16 cellular contexts compared by ENCODE assay signal in genomic region chr1:218661411-218661810, GRCh38.
"Had no signal": no experiment of that assay in that cellular context is flagged by ENCODE, and none has a peak within 500 bp of the region (broad histone marks: within the 10 kb centered on the region; RNA-seq: fewer than 3 reads in every experiment).

No MANE protein-coding gene starts in this region.

- H3K36me3 Mint-ChIP-seq: immature natural killer cell; natural killer cell treated with Interleukin-12 subunit alpha and Interleukin-12 subunit beta and Interleukin-15 and Interleukin-18, amount 100 ng/mL, for 72 hours had no signal

- H3K4me3 ChIP-seq: esophagus squamous epithelium, thyroid gland had no signal

- H3K9me3 Mint-ChIP-seq: activated CD4-positive, alpha-beta T cell treated with anti-CD3 and anti-CD28 coated beads, Interleukin-2, amount 10 ng/mL, durations not matched to agents 24 days and 14 days; activated CD8-positive, alpha-beta T cell treated with anti-CD3 and anti-CD28 coated beads for 36 hours; activated naive CD4-positive, alpha-beta T cell treated with anti-CD3 and anti-CD28 coated beads for 36 hours; activated T-helper 17 cell treated with anti-CD3 and anti-CD28 coated beads, Interleukin-2, amount 50 U/mL, for 72 hours had no signal

- H3K27ac ChIP-seq: esophagus squamous epithelium had no signal

- ATAC-seq: activated CD8-positive, alpha-beta T cell treated with anti-CD3 and anti-CD28 coated beads for 36 hours; activated T-helper 17 cell treated with anti-CD3 and anti-CD28 coated beads, Interleukin-2, amount 50 U/mL, for 72 hours; natural killer cell treated with Interleukin-12 subunit alpha and Interleukin-12 subunit beta and Interleukin-15 and Interleukin-18, amount 100 ng/mL, for 72 hours had no signal

- H3K9me3 ChIP-seq: esophagus squamous epithelium, thyroid gland had no signal

- H3K36me3 ChIP-seq: esophagus squamous epithelium, thyroid gland had no signal

- H3K4me1 Mint-ChIP-seq: activated CD4-positive, alpha-beta T cell treated with anti-CD3 and anti-CD28 coated beads, Interleukin-2, amount 10 ng/mL, durations not matched to agents 24 days and 14 days; activated T-helper 17 cell treated with anti-CD3 and anti-CD28 coated beads, Interleukin-2, amount 50 U/mL, for 72 hours; immature natural killer cell had no signal

- H3K4me3 Mint-ChIP-seq: activated CD4-positive, alpha-beta T cell treated with anti-CD3 and anti-CD28 coated beads, Interleukin-2, amount 10 ng/mL, durations not matched to agents 24 days and 14 days; activated CD8-positive, alpha-beta T cell treated with anti-CD3 and anti-CD28 coated beads for 36 hours; activated naive CD4-positive, alpha-beta T cell treated with anti-CD3 and anti-CD28 coated beads for 36 hours; activated T-helper 17 cell treated with anti-CD3 and anti-CD28 coated beads, Interleukin-2, amount 50 U/mL, for 72 hours; dendritic cell treated with granulocyte-macrophage colony-stimulating factor and Interleukin-4, amounts not matched to agents 40 ng/mL and 50 ng/mL, for 4 days; immature natural killer cell; natural killer cell treated with Interleukin-12 subunit alpha and Interleukin-12 subunit beta and Interleukin-15 and Interleukin-18, amount 100 ng/mL, for 72 hours had no signal

- H3K27me3 Mint-ChIP-seq: activated CD4-positive, alpha-beta T cell treated with anti-CD3 and anti-CD28 coated beads, Interleukin-2, amount 10 ng/mL, durations not matched to agents 24 days and 14 days; activated CD8-positive, alpha-beta T cell treated with anti-CD3 and anti-CD28 coated beads for 36 hours; dendritic cell treated with granulocyte-macrophage colony-stimulating factor and Interleukin-4, amounts not matched to agents 40 ng/mL and 50 ng/mL, for 4 days; natural killer cell treated with Interleukin-12 subunit alpha and Interleukin-12 subunit beta and Interleukin-15 and Interleukin-18, amount 100 ng/mL, for 72 hours had no signal

- DNase-seq: activated CD4-positive, alpha-beta T cell treated with anti-CD3 and anti-CD28 coated beads, Interleukin-2, amount 10 ng/mL, durations not matched to agents 24 days and 14 days; activated CD8-positive, alpha-beta T cell treated with anti-CD3 and anti-CD28 coated beads for 36 hours; activated naive CD4-positive, alpha-beta T cell treated with anti-CD3 and anti-CD28 coated beads for 36 hours; activated T-cell treated with anti-CD3 and anti-CD28 coated beads, Interleukin-2, amount 50 U/mL, for 1 hour; effector CD8-positive, alpha-beta T cell; esophagus squamous epithelium; immature natural killer cell; occipital lobe; retina; stimulated activated CD4-positive, alpha-beta T cell treated with anti-CD3 and anti-CD28 coated beads, Interleukin-2, amount 100 ng/mL, for 24 hours; stimulated activated naive CD4-positive, alpha-beta T cell treated with Interleukin-2 at 50 U/mL for 16 hours; T1000; thyroid gland had no signal

- H3K27ac Mint-ChIP-seq: activated CD4-positive, alpha-beta T cell treated with anti-CD3 and anti-CD28 coated beads, Interleukin-2, amount 10 ng/mL, durations not matched to agents 24 days and 14 days; activated CD8-positive, alpha-beta T cell treated with anti-CD3 and anti-CD28 coated beads for 36 hours; activated naive CD4-positive, alpha-beta T cell treated with anti-CD3 and anti-CD28 coated beads for 36 hours; activated T-helper 17 cell treated with anti-CD3 and anti-CD28 coated beads, Interleukin-2, amount 50 U/mL, for 72 hours; dendritic cell treated with granulocyte-macrophage colony-stimulating factor and Interleukin-4, amounts not matched to agents 40 ng/mL and 50 ng/mL, for 4 days; immature natural killer cell; natural killer cell treated with Interleukin-12 subunit alpha and Interleukin-12 subunit beta and Interleukin-15 and Interleukin-18, amount 100 ng/mL, for 72 hours had no signal

- H3K27me3 ChIP-seq: esophagus squamous epithelium, thyroid gland had no signal
